Comparison of ENCODE assay signal across 23 cellular contexts in genomic region chr16:7227193-7227825, GRCh38.
DNase-seq lines count a peak whose midpoint lies in the region; FAIRE-seq and TF ChIP-seq lines count a peak whose summit lies in the region.
"Had no signal": no experiment of that assay in that cellular context is flagged by ENCODE, and none has a peak within 500 bp of the region (broad histone marks: within the 10 kb centered on the region; RNA-seq: fewer than 3 reads in every experiment).

No MANE protein-coding gene starts in this region.

- H3K4me1 Mint-ChIP-seq in nephron progenitor cell = peaks cover 7% of the 10 kb centered on the region
- H3K4me1 Mint-ChIP-seq: activated CD4-positive, alpha-beta memory T cell treated with anti-CD3 and anti-CD28 coated beads, Interleukin-2, amount 10 ng/mL, durations not matched to agents 7 days and 5 days; WTC11 had no signal

- H2AFZ ChIP-seq in hepatocyte = no peak overlapping the region
- no peak overlapping the region for H2AFZ ChIP-seq in osteoblast (ENCODE audit: low read length)
- H2AFZ ChIP-seq: GM23248 had no signal

- no peak for TF ChIP-seq POLR2A in H54 (IDR thresholded peaks at IDR 0.05; ENCODE audit: low read depth, low read length)

- no peaks in the 10 kb centered on the region for H3K36me3 ChIP-seq in hepatocyte (replicated peaks; ENCODE audit: insufficient read depth, low read depth)
- no peaks in the 10 kb centered on the region for H3K36me3 ChIP-seq in osteoblast (ENCODE audit: insufficient read depth, low read length)
- H3K36me3 ChIP-seq: cardiac muscle cell, right atrium auricular region, uterus had no signal

- no peak overlapping the region for H3K4me3 ChIP-seq in hepatocyte
- no peak overlapping the region for H3K4me3 ChIP-seq in osteoblast (ENCODE audit: insufficient read depth, low read length)
- H3K4me3 ChIP-seq: cardiac muscle cell, GM23248, right atrium auricular region, uterus had no signal

- H3K79me2 ChIP-seq in hepatocyte = no peaks in the 10 kb centered on the region
- no peaks in the 10 kb centered on the region for H3K79me2 ChIP-seq in osteoblast (ENCODE audit: insufficient read depth, low read length)

- H3K9me3 Mint-ChIP-seq in nephron progenitor cell = no peaks in the 10 kb centered on the region

- H3K27ac Mint-ChIP-seq in nephron progenitor cell = no peak overlapping the region
- H3K27ac Mint-ChIP-seq: activated CD4-positive, alpha-beta memory T cell treated with anti-CD3 and anti-CD28 coated beads, Interleukin-2, amount 10 ng/mL, durations not matched to agents 7 days and 5 days; activated naive CD4-positive, alpha-beta T cell treated with anti-CD3 and anti-CD28 coated beads for 36 hours; activated T-cell treated with anti-CD3 and anti-CD28 coated beads, Interleukin-2, amount 50 U/mL, for 24 hours; WTC11 had no signal

- no peaks in the 10 kb centered on the region for H3K4me1 ChIP-seq in hepatocyte (ENCODE audit: insufficient read depth)
- H3K4me1 ChIP-seq in osteoblast (ENCODE audit: insufficient read depth, low read length) = no peaks in the 10 kb centered on the region
- H3K4me1 ChIP-seq: right atrium auricular region, uterus had no signal

- H3K4me3 Mint-ChIP-seq in nephron progenitor cell = peak overlapping the region; percentile 60
- H3K4me3 Mint-ChIP-seq: activated CD4-positive, alpha-beta memory T cell treated with anti-CD3 and anti-CD28 coated beads, Interleukin-2, amount 10 ng/mL, durations not matched to agents 7 days and 5 days; activated naive CD4-positive, alpha-beta T cell treated with anti-CD3 and anti-CD28 coated beads for 36 hours; activated T-cell treated with anti-CD3 and anti-CD28 coated beads, Interleukin-2, amount 50 U/mL, for 24 hours; WTC11 had no signal

- H3K27me3 ChIP-seq in hepatocyte = no peaks in the 10 kb centered on the region
- no peaks in the 10 kb centered on the region for H3K27me3 ChIP-seq in osteoblast (ENCODE audit: insufficient read depth, low read length)
- H3K27me3 ChIP-seq: cardiac muscle cell, right atrium auricular region, uterus had no signal

- no peaks in the 10 kb centered on the region for H3K9me2 ChIP-seq in hepatocyte (replicated peaks; ENCODE audit: insufficient read depth)

- 26% methylated on average over 15 of the region's 15 CpGs for WGBS in hepatocyte (ENCODE audit: low lambda C conversion rate, missing lambda C conversion rate)

- no peaks in the 10 kb centered on the region for H3K9me3 ChIP-seq in hepatocyte (ENCODE audit: low read depth)
- no peaks in the 10 kb centered on the region for H3K9me3 ChIP-seq in osteoblast (ENCODE audit: low read depth, low read length)
- H3K9me3 ChIP-seq: right atrium auricular region, uterus had no signal

- H3K36me3 Mint-ChIP-seq in nephron progenitor cell (ENCODE audit: low read depth) = no peaks in the 10 kb centered on the region

- H3K27ac ChIP-seq in hepatocyte (no peak overlapping the region), osteoblast (ENCODE audit: low read depth, low read length) (no peak overlapping the region)
- H3K27ac ChIP-seq: cardiac muscle cell, GM23248, right atrium auricular region, uterus had no signal

- H3K4me2 ChIP-seq in hepatocyte (peak overlapping the region; percentile 49), osteoblast (ENCODE audit: insufficient read depth, low read length) (no peak overlapping the region)

- H4K20me1 ChIP-seq in hepatocyte (ENCODE audit: insufficient read depth, poor library complexity, severe bottlenecking) = no peaks in the 10 kb centered on the region
- no peaks in the 10 kb centered on the region for H4K20me1 ChIP-seq in osteoblast (ENCODE audit: insufficient read depth, low read length)

- FAIRE-seq in H54 (lab: Jason Lieb, UNC) = no peak

- H3K27me3 Mint-ChIP-seq in nephron progenitor cell (ENCODE audit: low read depth, poor library complexity) = peaks cover 5% of the 10 kb centered on the region
- H3K27me3 Mint-ChIP-seq: activated CD4-positive, alpha-beta memory T cell treated with anti-CD3 and anti-CD28 coated beads, Interleukin-2, amount 10 ng/mL, durations not matched to agents 7 days and 5 days; activated T-cell treated with anti-CD3 and anti-CD28 coated beads, Interleukin-2, amount 50 U/mL, for 24 hours had no signal

- DNase-seq in DMS153 (lab: John Stamatoyannopoulos, UW) = peak; percentile 29
- DNase-seq in NCI-H1092 (lab: John Stamatoyannopoulos, UW) = peak; percentile 40
- peak; percentile 7 for DNase-seq in hepatocyte (ENCODE audit: low spot score)
- peak; percentile 26 for DNase-seq in nephron progenitor cell
- DNase-seq in H54 (ENCODE audit: insufficient read length, low spot score) = no peak
- DNase-seq in osteoblast (ENCODE audit: insufficient read length, low spot score, missing footprints) = no peak
- no peak for DNase-seq in LoVo (ENCODE audit: low spot score)
- no peak for DNase-seq in SW 1271 (lab: John Stamatoyannopoulos, UW)
- DNase-seq: activated CD4-positive, alpha-beta memory T cell treated with anti-CD3 and anti-CD28 coated beads, Interleukin-2, amount 10 ng/mL, durations not matched to agents 7 days and 5 days; activated naive CD4-positive, alpha-beta T cell treated with anti-CD3 and anti-CD28 coated beads for 36 hours; activated T-cell treated with anti-CD3 and anti-CD28 coated beads, Interleukin-2, amount 50 U/mL, for 24 hours; foreskin fibroblast; GM23248; KG1; left cardiac atrium; NCI-H2081; NCI-H524; RPMI8226; T-helper 9 cell; uterus had no signal

- no peak for TF ChIP-seq CTCF in hepatocyte (IDR thresholded peaks at IDR 0.05; ENCODE audit: poor library complexity)
- TF ChIP-seq CTCF in nephron progenitor cell (IDR thresholded peaks at IDR 0.05) = no peak
- no peak for TF ChIP-seq CTCF in osteoblast (IDR thresholded peaks at IDR 0.05; ENCODE audit: extremely low read depth, low read depth, low read length)

Comparison
In these comparisons a context has a peak if more than half of its experiments do, and no peak if none do; other contexts are left out.
1. DNase-seq: peak in DMS153 (single experiment), NCI-H1092 (single experiment), hepatocyte (single experiment) and nephron progenitor cell (single experiment); none in H54 (single experiment), osteoblast (single experiment), LoVo (single experiment) and SW 1271 (0 of 2).